Comparison of ENCODE assay signal across 8 cellular contexts in the genomic region with DNA sequence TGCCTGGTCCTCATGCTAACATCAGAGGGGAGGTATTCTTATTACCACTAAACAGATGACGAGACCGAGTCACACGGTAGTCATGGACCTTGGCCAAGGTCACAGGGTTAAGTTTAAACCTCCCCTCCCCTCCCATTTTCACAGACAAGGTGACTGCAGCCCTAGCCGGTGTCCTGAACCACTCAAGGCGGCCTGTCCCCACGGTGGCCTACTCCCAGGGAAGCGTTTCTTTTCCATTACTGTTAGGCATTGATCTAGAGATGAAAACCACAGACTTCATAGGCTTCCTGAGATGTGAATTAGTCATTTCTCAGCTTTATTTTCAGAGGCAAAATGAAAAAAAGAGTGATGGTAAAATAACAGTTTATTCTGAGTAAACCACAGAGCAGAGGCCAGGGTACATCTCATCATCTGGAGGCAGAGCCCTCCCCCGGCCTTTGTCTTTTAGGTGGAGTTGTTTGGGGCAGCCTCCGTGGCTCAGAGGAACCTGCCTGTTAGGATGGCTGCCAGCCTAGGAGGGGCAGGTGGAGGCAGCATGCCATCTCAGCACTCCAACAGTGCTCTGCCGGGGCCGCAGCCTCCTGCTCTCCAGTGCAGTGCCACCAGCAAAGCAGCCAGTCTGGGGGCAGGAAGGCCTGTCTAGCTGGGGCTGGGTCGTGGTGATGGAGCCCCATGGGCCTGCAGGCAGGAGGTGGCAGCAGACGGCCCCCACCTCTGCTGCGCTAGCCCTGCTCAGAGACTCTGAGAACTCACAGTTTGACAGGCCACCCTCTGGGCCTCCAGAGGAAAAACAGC.
DNase-seq lines count a peak whose midpoint lies in the region; ATAC-seq and TF ChIP-seq lines count a peak whose summit lies in the region.

No MANE protein-coding gene starts in this region.

- CTCF ChIA-PET in activated CD4-positive, alpha-beta T cell treated with anti-CD3 and anti-CD28 coated beads, Interleukin-2, amount 10 ng/mL, durations not matched to agents 7 days and 5 days (lab: Charles Lee), result interaction anchor here (0.6 to 6.4 kb wide), 6 partner anchors 8 to 70 kb away, joined by 3 to 47 read pairs (median 4); a partner anchor contains a TSS

- DNase-seq in NCI-H510A treated with DMSO at 0.1 percent for 48 hours (lab: John Stamatoyannopoulos, UW), result peak; percentile 32
- DNase-seq in NCI-H510A (lab: John Stamatoyannopoulos, UW), result no peak
- peak; percentile 74 for DNase-seq in activated CD4-positive, alpha-beta T cell treated with anti-CD3 and anti-CD28 coated beads, Interleukin-2, amount 10 ng/mL, durations not matched to agents 7 days and 5 days
- DNase-seq in nephron progenitor cell, result no peak

- intact Hi-C loops in dendritic cell treated with granulocyte-macrophage colony-stimulating factor and Interleukin-4, amounts not matched to agents 40 ng/mL and 50 ng/mL, for 4 days (cut with micrococcal nuclease), result no loop called here

- ATAC-seq in HG02970 (IDR thresholded peaks at IDR 0.05; ENCODE audit: low FRiP score, unreplicated experiment), result no peak

- no peaks in the 10 kb centered on the region for H3K9me3 Mint-ChIP-seq in activated CD4-positive, alpha-beta T cell treated with anti-CD3 and anti-CD28 coated beads, Interleukin-2, amount 10 ng/mL, durations not matched to agents 7 days and 5 days
- no peaks in the 10 kb centered on the region for H3K9me3 Mint-ChIP-seq in dendritic cell treated with granulocyte-macrophage colony-stimulating factor and Interleukin-4, amounts not matched to agents 40 ng/mL and 50 ng/mL, for 4 days
- H3K9me3 Mint-ChIP-seq in nephron progenitor cell, result peaks cover 22% of the 10 kb centered on the region

- H3K4me1 Mint-ChIP-seq in activated CD4-positive, alpha-beta T cell treated with anti-CD3 and anti-CD28 coated beads, Interleukin-2, amount 10 ng/mL, durations not matched to agents 7 days and 5 days, result peaks cover 88% of the 10 kb centered on the region
- H3K4me1 Mint-ChIP-seq in dendritic cell treated with granulocyte-macrophage colony-stimulating factor and Interleukin-4, amounts not matched to agents 40 ng/mL and 50 ng/mL, for 4 days (ENCODE audit: low read depth), result peaks cover 93% of the 10 kb centered on the region
- peaks cover 50% of the 10 kb centered on the region for H3K4me1 Mint-ChIP-seq in nephron progenitor cell

- peaks cover 34% of the 10 kb centered on the region for H3K36me3 Mint-ChIP-seq in activated CD4-positive, alpha-beta T cell treated with anti-CD3 and anti-CD28 coated beads, Interleukin-2, amount 10 ng/mL, durations not matched to agents 7 days and 5 days (ENCODE audit: low read depth)
- H3K36me3 Mint-ChIP-seq in dendritic cell treated with granulocyte-macrophage colony-stimulating factor and Interleukin-4, amounts not matched to agents 40 ng/mL and 50 ng/mL, for 4 days (ENCODE audit: low read depth), result peaks cover 74% of the 10 kb centered on the region
- H3K36me3 Mint-ChIP-seq in nephron progenitor cell (ENCODE audit: low read depth), result peaks cover 24% of the 10 kb centered on the region

- H3K27ac ChIP-seq in KOPT-K1 (ENCODE audit: low read depth, low read length, poor library complexity, severe bottlenecking) (peak overlapping the region; percentile 97), temporal lobe (ENCODE audit: low read depth, low read length) (peak overlapping the region; percentile 54)

- peak overlapping the region; percentile 99 for H3K27ac Mint-ChIP-seq in activated CD4-positive, alpha-beta T cell treated with anti-CD3 and anti-CD28 coated beads, Interleukin-2, amount 10 ng/mL, durations not matched to agents 7 days and 5 days
- peak overlapping the region; percentile 87 for H3K27ac Mint-ChIP-seq in dendritic cell treated with granulocyte-macrophage colony-stimulating factor and Interleukin-4, amounts not matched to agents 40 ng/mL and 50 ng/mL, for 4 days
- H3K27ac Mint-ChIP-seq in nephron progenitor cell, result peak overlapping the region; percentile 74

- TF ChIP-seq CTCF in nephron progenitor cell (IDR thresholded peaks at IDR 0.05), result no peak

- H3K27me3 Mint-ChIP-seq in activated CD4-positive, alpha-beta T cell treated with anti-CD3 and anti-CD28 coated beads, Interleukin-2, amount 10 ng/mL, durations not matched to agents 7 days and 5 days, result no peaks in the 10 kb centered on the region
- H3K27me3 Mint-ChIP-seq in dendritic cell treated with granulocyte-macrophage colony-stimulating factor and Interleukin-4, amounts not matched to agents 40 ng/mL and 50 ng/mL, for 4 days, result no peaks in the 10 kb centered on the region
- peaks cover 3% of the 10 kb centered on the region for H3K27me3 Mint-ChIP-seq in nephron progenitor cell (ENCODE audit: low read depth, poor library complexity)

- H3K4me3 Mint-ChIP-seq in activated CD4-positive, alpha-beta T cell treated with anti-CD3 and anti-CD28 coated beads, Interleukin-2, amount 10 ng/mL, durations not matched to agents 7 days and 5 days, result peak overlapping the region; percentile 55
- peak overlapping the region; percentile 24 for H3K4me3 Mint-ChIP-seq in dendritic cell treated with granulocyte-macrophage colony-stimulating factor and Interleukin-4, amounts not matched to agents 40 ng/mL and 50 ng/mL, for 4 days
- H3K4me3 Mint-ChIP-seq in nephron progenitor cell, result no peak overlapping the region

- no peaks in the 10 kb centered on the region; the same call in 1 of the 2 replicates for H3K36me3 ChIP-seq in KOPT-K1 (ENCODE audit: insufficient read depth, low read length)

- peaks cover 3% of the 10 kb centered on the region for H3K9me3 ChIP-seq in KOPT-K1 (ENCODE audit: insufficient read depth, low read length, poor library complexity, severe bottlenecking)

- POLR2A ChIA-PET in activated CD4-positive, alpha-beta T cell treated with anti-CD3 and anti-CD28 coated beads, Interleukin-2, amount 10 ng/mL, durations not matched to agents 7 days and 5 days (lab: Charles Lee), result interaction anchor here (0.7 to 1.0 kb wide), 3 partner anchors 10 to 63 kb away, joined by 3 read pairs; no protein-coding TSS in a partner anchor

Comparison
In these comparisons a context has a peak if more than half of its experiments do, and no peak if none do; other contexts are left out.
1. DNase-seq: peak in NCI-H510A treated with DMSO at 0.1 percent for 48 hours (single experiment) and activated CD4-positive, alpha-beta T cell treated with anti-CD3 and anti-CD28 coated beads, Interleukin-2, amount 10 ng/mL, durations not matched to agents 7 days and 5 days (single experiment); none in NCI-H510A (single experiment) and nephron progenitor cell (single experiment).
2. Peak in every context shown above with its lines, with median percentiles within 50 percentile points of each other: H3K27ac Mint-ChIP-seq.